ENCODE assay signal across 13 cellular contexts in genomic region chr1:76292418-76293184, GRCh38.
A peak's percentile ranks its signal among the peaks of the same experiment; 100 is the strongest.
DNase-seq lines count a peak whose midpoint lies in the region; ATAC-seq and TF ChIP-seq lines count a peak whose summit lies in the region.
"Had no signal": no experiment of that assay in that cellular context is flagged by ENCODE, and none has a peak within 500 bp of the region (broad histone marks: within the 10 kb centered on the region; RNA-seq: fewer than 3 reads in every experiment).

No MANE protein-coding gene starts in this region.

- no peaks in the 10 kb centered on the region for H3K9me3 Mint-ChIP-seq in activated naive CD8-positive, alpha-beta T cell treated with anti-CD3 and anti-CD28 coated beads for 36 hours

- no peak for TF ChIP-seq POLR2A in breast epithelium (IDR thresholded peaks at IDR 0.05)
- no peak for TF ChIP-seq POLR2A in gastroesophageal sphincter (IDR thresholded peaks at IDR 0.05)

- H3K9me3 ChIP-seq in aorta (ENCODE audit: control insufficient read depth, low read length) (peaks cover 1% of the 10 kb centered on the region), breast epithelium (no peaks in the 10 kb centered on the region), gastroesophageal sphincter (no peaks in the 10 kb centered on the region)

- H3K27ac ChIP-seq in aorta (ENCODE audit: low read depth in 1 of 2, low read length in 2 of 2) = no peak overlapping the region
- H3K27ac ChIP-seq in breast epithelium = no peak overlapping the region
- H3K27ac ChIP-seq in gastroesophageal sphincter = no peak overlapping the region
- H3K27ac ChIP-seq: hepatocyte had no signal

- H3K36me3 ChIP-seq in aorta (ENCODE audit: control insufficient read depth in 1 of 2, insufficient read depth in 2 of 2, low read length in 1 of 2) = no peaks in the 10 kb centered on the region
- no peaks in the 10 kb centered on the region for H3K36me3 ChIP-seq in breast epithelium
- H3K36me3 ChIP-seq in gastroesophageal sphincter = no peaks in the 10 kb centered on the region

- WGBS in aorta, 2 donors = 88 to 98% methylated on average over 2 of the region's 2 CpGs
- 74 to 86% methylated on average over 2 of the region's 2 CpGs for WGBS in gastroesophageal sphincter (ENCODE audit: low coverage in 1 of 2), 2 donors

- TF ChIP-seq CTCF in breast epithelium (IDR thresholded peaks at IDR 0.05) = no peak
- no peak for TF ChIP-seq CTCF in gastroesophageal sphincter (IDR thresholded peaks at IDR 0.05)

- no peak for DNase-seq in activated naive CD8-positive, alpha-beta T cell treated with anti-CD3 and anti-CD28 coated beads for 36 hours
- DNase-seq in aorta (no peak), breast epithelium (ENCODE audit: low spot score in 2 of 2) (no peak)
- DNase-seq: CD4-positive, CD25-positive, alpha-beta regulatory T cell; effector CD4-positive, alpha-beta T cell; Kasumi-1; NCI-H226 had no signal

- no peak overlapping the region for H3K4me3 Mint-ChIP-seq in activated naive CD8-positive, alpha-beta T cell treated with anti-CD3 and anti-CD28 coated beads for 36 hours

- H3K27ac Mint-ChIP-seq in activated naive CD8-positive, alpha-beta T cell treated with anti-CD3 and anti-CD28 coated beads for 36 hours = peak overlapping the region; percentile 18

- H3K4me1 ChIP-seq in aorta (ENCODE audit: control insufficient read depth in 1 of 2, insufficient read depth in 2 of 2, low read length in 2 of 2) = no peaks in the 10 kb centered on the region
- H3K4me1 ChIP-seq in breast epithelium = no peaks in the 10 kb centered on the region
- no peaks in the 10 kb centered on the region for H3K4me1 ChIP-seq in gastroesophageal sphincter

- H3K4me1 Mint-ChIP-seq in activated naive CD8-positive, alpha-beta T cell treated with anti-CD3 and anti-CD28 coated beads for 36 hours = peaks cover 54% of the 10 kb centered on the region

- intact Hi-C loops in aorta (cut with DNase I) (no loop called here), breast epithelium (cut with DNase I; ENCODE audit: low total_unique reads) (no loop called here)

- H3K36me3 Mint-ChIP-seq in activated naive CD8-positive, alpha-beta T cell treated with anti-CD3 and anti-CD28 coated beads for 36 hours = no peaks in the 10 kb centered on the region
- H3K36me3 Mint-ChIP-seq: CD4-positive, CD25-positive, alpha-beta regulatory T cell had no signal

- peak; percentile 43 for ATAC-seq in GM18499 (IDR thresholded peaks at IDR 0.05; ENCODE audit: insufficient read depth, unreplicated experiment)
- ATAC-seq in GM21381 (IDR thresholded peaks at IDR 0.05; ENCODE audit: unreplicated experiment) = peak; percentile 68
- ATAC-seq in HG03139 (IDR thresholded peaks at IDR 0.05; ENCODE audit: unreplicated experiment) = peak; percentile 67
- no peak for ATAC-seq in aorta (ENCODE audit: low FRiP score)
- ATAC-seq in gastroesophageal sphincter = no peak
- ATAC-seq in HG03045 (IDR thresholded peaks at IDR 0.05; ENCODE audit: unreplicated experiment) = no peak

- H3K27me3 ChIP-seq in aorta (ENCODE audit: control insufficient read depth in 1 of 2, insufficient read depth in 2 of 2, low read length in 1 of 2) = no peaks in the 10 kb centered on the region
- H3K27me3 ChIP-seq in breast epithelium = no peaks in the 10 kb centered on the region
- H3K27me3 ChIP-seq in gastroesophageal sphincter = no peaks in the 10 kb centered on the region
- H3K27me3 ChIP-seq: hepatocyte had no signal

- no peaks in the 10 kb centered on the region for H3K27me3 Mint-ChIP-seq in activated naive CD8-positive, alpha-beta T cell treated with anti-CD3 and anti-CD28 coated beads for 36 hours
- H3K27me3 Mint-ChIP-seq: CD4-positive, CD25-positive, alpha-beta regulatory T cell had no signal

- H3K4me3 ChIP-seq in aorta (ENCODE audit: low read length in 2 of 2) (no peak overlapping the region), breast epithelium (no peak overlapping the region), gastroesophageal sphincter (no peak overlapping the region)
- H3K4me3 ChIP-seq: hepatocyte had no signal

- TF ChIP-seq EP300 in gastroesophageal sphincter (IDR thresholded peaks at IDR 0.05) = no peak

Comparison
In these comparisons a context has a peak if more than half of its experiments do, and no peak if none do; other contexts are left out.
1. ATAC-seq: peak in GM18499 (single experiment), GM21381 (single experiment) and HG03139 (single experiment); none in aorta (single experiment), gastroesophageal sphincter (single experiment) and HG03045 (single experiment).